ENCODE assay signal across 8 cellular contexts in genomic region chr6:35552285-35552917, GRCh38. TPM values are rescaled to one million over a fixed set of nuclear protein-coding genes. Genes with fewer than 3 reads are reported as not detected.
DNase-seq lines count a peak whose midpoint lies in the region; ATAC-seq, FAIRE-seq and TF ChIP-seq lines count a peak whose summit lies in the region.

No MANE protein-coding gene starts in this region.

- H3K4me1 Mint-ChIP-seq in CD4-positive, alpha-beta memory T cell: peaks cover 0 to 5% (median 3%) of the 10 kb centered on the region in 4 donors

- 59 to 65% methylated on average over 5 of the region's 5 CpGs for WGBS in pancreas, 2 donors

- POLR2A ChIA-PET in CD4-positive, alpha-beta memory T cell (lab: Charles Lee; ENCODE audit: partially characterized antibody): interaction anchor here (0.6 to 2.3 kb wide), 3 partner anchors 30 to 86 kb away, joined by 3 to 14 read pairs (median 3); no protein-coding TSS in a partner anchor

- peak in 3 of 4 donors; percentile 67 to 77 (median 69) for ATAC-seq in pancreas
- ATAC-seq in GM19452 (IDR thresholded peaks at IDR 0.05; ENCODE audit: unreplicated experiment): no peak
- ATAC-seq in HG03139 (IDR thresholded peaks at IDR 0.05; ENCODE audit: unreplicated experiment): no peak
- no peak for ATAC-seq in HG03175 (IDR thresholded peaks at IDR 0.05; ENCODE audit: unreplicated experiment)

- DNase-seq in CD4-positive, alpha-beta memory T cell: peak in 4 of 5 donors; percentile 56 to 62 (median 60)
- DNase-seq in Karpas-422: peak; percentile 78
- peak; percentile 76 for DNase-seq in activated CD4-positive, alpha-beta T cell treated with anti-CD3 and anti-CD28 coated beads for 48 hours
- DNase-seq in effector CD4-positive, alpha-beta T cell: peak; percentile 50
- peak in 4 of 6 donors; percentile 6 to 68 (median 54) for DNase-seq in pancreas

- peaks cover 2% of the 10 kb centered on the region in 2 donors for H3K27me3 Mint-ChIP-seq in CD4-positive, alpha-beta memory T cell

- CTCF ChIA-PET in CD4-positive, alpha-beta memory T cell (lab: Charles Lee; ENCODE audit: partially characterized antibody): interaction anchor here (0.6 to 4.0 kb wide), 32 partner anchors 9 to 259 kb away, joined by 3 to 63 read pairs (median 4); partner anchors contain the start of genes DEF6 and RPL10A

- intact Hi-C loops in CD4-positive, alpha-beta memory T cell (cut with micrococcal nuclease): loop anchor here (1.0 to 5.0 kb wide), 3 partner anchors 29 to 258 kb away; partner anchors contain the start of gene PPARD
- intact Hi-C loops in pancreas (cut with DNase I): no loop called here

- H3K9ac ChIP-seq in Karpas-422 (ENCODE audit: low read length): no peak overlapping the region

- H3K4me2 ChIP-seq in Karpas-422 (ENCODE audit: low read depth, low read length, poor library complexity, severe bottlenecking): no peak overlapping the region

- H3K36me3 Mint-ChIP-seq in CD4-positive, alpha-beta memory T cell: peaks cover 0 to 8% of the 10 kb centered on the region in 2 donors

- peaks cover 0 to 14% (median 8%) of the 10 kb centered on the region in 8 donors for H3K9me3 Mint-ChIP-seq in CD4-positive, alpha-beta memory T cell

- no peak overlapping the region for H3K4me3 Mint-ChIP-seq in CD4-positive, alpha-beta memory T cell

- no peaks in the 10 kb centered on the region for H3K4me1 ChIP-seq in CD4-positive, alpha-beta memory T cell (ENCODE audit: insufficient read depth, low read length)
- H3K4me1 ChIP-seq in Karpas-422 (ENCODE audit: low read length) (no peaks in the 10 kb centered on the region), pancreas (no peaks in the 10 kb centered on the region)

- no peaks in the 10 kb centered on the region for H3K9me2 ChIP-seq in Karpas-422 (replicated peaks; ENCODE audit: insufficient read depth, low read length)

- H3K9me3 ChIP-seq in CD4-positive, alpha-beta memory T cell (ENCODE audit: control insufficient read depth in 1 of 2, low read length in 2 of 2): no peaks in the 10 kb centered on the region
- H3K9me3 ChIP-seq in Karpas-422 (ENCODE audit: low read length) (peaks cover 13% of the 10 kb centered on the region), pancreas (no peaks in the 10 kb centered on the region)

- H2AFZ ChIP-seq in Karpas-422 (ENCODE audit: low read length): no peak overlapping the region

- no peak overlapping the region for H3K4me3 ChIP-seq in CD4-positive, alpha-beta memory T cell (ENCODE audit: low read length in 2 of 2)
- H3K4me3 ChIP-seq in Karpas-422 (ENCODE audit: low read length): no peak overlapping the region
- no peak overlapping the region for H3K4me3 ChIP-seq in pancreas

- no peaks in the 10 kb centered on the region for H3K79me2 ChIP-seq in Karpas-422 (ENCODE audit: low read length)

- no peak overlapping the region for H3K27ac Mint-ChIP-seq in CD4-positive, alpha-beta memory T cell

- no peaks in the 10 kb centered on the region for H3K27me3 ChIP-seq in CD4-positive, alpha-beta memory T cell (ENCODE audit: insufficient read depth, low read length)
- H3K27me3 ChIP-seq in Karpas-422 (ENCODE audit: low read length): no peaks in the 10 kb centered on the region
- peaks cover 0 to 4% (median 0%) of the 10 kb centered on the region in 4 donors for H3K27me3 ChIP-seq in pancreas

- no peaks in the 10 kb centered on the region for H3K36me3 ChIP-seq in CD4-positive, alpha-beta memory T cell (ENCODE audit: insufficient read depth, low read length)
- no peaks in the 10 kb centered on the region for H3K36me3 ChIP-seq in Karpas-422 (ENCODE audit: insufficient read depth, low read length)
- no peaks in the 10 kb centered on the region for H3K36me3 ChIP-seq in pancreas

- FAIRE-seq in pancreas (lab: Jason Lieb, UNC): no peak

- no peak overlapping the region for H3K27ac ChIP-seq in CD4-positive, alpha-beta memory T cell (ENCODE audit: low read depth, low read length)
- H3K27ac ChIP-seq in Karpas-422 (ENCODE audit: low read length) (no peak overlapping the region), pancreas (no peak overlapping the region)

- TF ChIP-seq CTCF in pancreas (IDR thresholded peaks at IDR 0.05): peak; percentile 52 to 79 (median 66)

- no peaks in the 10 kb centered on the region for H4K20me1 ChIP-seq in Karpas-422 (ENCODE audit: insufficient read depth, low read depth, low read length)

RNA-seq across cellular contexts. Expression of gene TULP1, which starts 39.7 kb away (rescaled TPM):
- total RNA-seq in CD4-positive, alpha-beta memory T cell: not detected
- not detected for polyA plus RNA-seq in CD4-positive, alpha-beta memory T cell
- total RNA-seq in Karpas-422 (2014; rRNA removed; shearing (Covaris generic); ENCODE audit: low replicate concordance): not detected in 2 replicates
- total RNA-seq in pancreas: not detected
- polyA plus RNA-seq in pancreas: under 1 TPM in 1 of 2 donors, not detected in 1; 0.28 TPM

RNA-seq across cellular contexts. Expression of gene TEAD3, which starts 55.5 kb away (rescaled TPM):
- under 1 TPM in 1 of 2 experiments, not detected in 1; 0.20 TPM for total RNA-seq in CD4-positive, alpha-beta memory T cell
- polyA plus RNA-seq in CD4-positive, alpha-beta memory T cell: under 1 TPM in 1 of 2 donors, not detected in 1; 0.08 TPM
- not detected in 2 replicates for total RNA-seq in Karpas-422 (2014; rRNA removed; shearing (Covaris generic); ENCODE audit: low replicate concordance)
- total RNA-seq in pancreas: 10 to 100 TPM in 1 of 6 donors, 1 to 10 TPM in 5; 3.0 to 10.0 (median 4.1) TPM
- polyA plus RNA-seq in pancreas: 1 to 10 TPM; 8.5 to 9.7 TPM

Comparison
In these comparisons a context has a peak if more than half of its experiments do, and no peak if none do; other contexts are left out.
1. ATAC-seq: peak in pancreas (3 of 4); none in GM19452 (single experiment), HG03139 (single experiment) and HG03175 (single experiment).
2. Peak in every context shown above with its lines, with median percentiles within 50 percentile points of each other: DNase-seq.